23 cellular contexts compared by ENCODE assay signal in the genomic region with DNA sequence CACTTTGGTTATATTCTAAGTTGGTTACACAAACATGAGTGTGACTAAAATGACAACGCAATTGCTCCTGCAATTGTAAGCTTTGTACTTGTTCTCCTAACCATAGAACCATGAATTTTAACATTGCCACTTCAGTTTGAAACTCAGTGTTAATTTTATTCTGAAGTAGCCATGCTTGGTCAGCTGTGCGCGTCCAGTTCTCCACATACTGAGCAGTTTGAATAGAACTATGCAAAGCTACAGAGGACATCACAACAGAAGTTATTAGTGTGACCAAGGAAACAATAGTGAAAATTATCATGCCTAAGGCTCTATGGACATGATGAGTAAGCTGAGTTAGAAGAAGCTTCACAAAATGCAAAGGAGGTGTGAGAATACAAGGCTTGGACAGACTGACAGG. TPM values are rescaled to one million over a fixed set of nuclear protein-coding genes. Genes with fewer than 3 reads are reported as not detected.
DNase-seq lines count a peak whose midpoint lies in the region; ATAC-seq, FAIRE-seq and TF ChIP-seq lines count a peak whose summit lies in the region.
"Had no signal": no experiment of that assay in that cellular context is flagged by ENCODE, and none has a peak within 500 bp of the region (broad histone marks: within the 10 kb centered on the region; RNA-seq: fewer than 3 reads in every experiment).

No MANE protein-coding gene starts in this region.

- no peak overlapping the region for H3K9ac ChIP-seq in BLaER1

- FAIRE-seq in GM19239 (lab: Jason Lieb, UNC) = no peak
- FAIRE-seq: A549, D721Med, GM12878, GM12892, GM18507 had no signal

- no peak for TF ChIP-seq CTCF in OCI-LY7 (conservative IDR thresholded peaks at IDR 0.05; ENCODE audit: low read length)

- H2AFZ ChIP-seq in OCI-LY7 (ENCODE audit: low read length) = peak overlapping the region; percentile 29; the same call in 1 of the 2 replicates

- peaks cover 9% of the 10 kb centered on the region; the same call in 1 of the 2 replicates for H3K4me1 ChIP-seq in BLaER1
- peaks cover 12% of the 10 kb centered on the region for H3K4me1 ChIP-seq in OCI-LY7 (ENCODE audit: insufficient read depth, low read length, poor library complexity, severe bottlenecking)
- H3K4me1 ChIP-seq: A549 had no signal

- H3K9me2 ChIP-seq in OCI-LY7 (ENCODE audit: insufficient read depth, low read length) = no peaks in the 10 kb centered on the region

- intact Hi-C loops in OCI-LY7 (cut with micrococcal nuclease; ENCODE audit: unreplicated experiment) = no loop called here

- H3K9me3 ChIP-seq in BLaER1 (peaks cover 27% of the 10 kb centered on the region), OCI-LY7 (ENCODE audit: low read length) (no peaks in the 10 kb centered on the region)
- H3K9me3 ChIP-seq: A549 had no signal

- H3K36me3 ChIP-seq in BLaER1 (no peaks in the 10 kb centered on the region), OCI-LY7 (ENCODE audit: insufficient read depth, low read length) (no peaks in the 10 kb centered on the region)

- H3K27ac ChIP-seq in BLaER1 (no peak overlapping the region), OCI-LY7 (ENCODE audit: low read depth, low read length, poor library complexity, severe bottlenecking) (no peak overlapping the region)
- H3K27ac ChIP-seq: 22Rv1, A549 had no signal

- CTCF ChIA-PET in OCI-LY7 (lab: Charles Lee; ENCODE audit: unreplicated experiment) = no interaction called here

- no peaks in the 10 kb centered on the region for H3K27me3 ChIP-seq in BLaER1

- BruUV-seq in OCI-LY7 (replicated peaks; lab: Mats Ljungman, UMichigan) = no TSS peak

- POLR2A ChIA-PET in OCI-LY7 (lab: Charles Lee) = interaction anchor here (0.6 to 1.8 kb wide), 3 partner anchors 12 to 70 kb away, joined by 4 to 5 read pairs (median 5); partner anchors contain the start of gene ZNF100

- peak; percentile 24 for DNase-seq in OCI-LY7 (ENCODE audit: low spot score)
- peak; percentile 63 for DNase-seq in kidney tubule cell (ENCODE audit: low spot score)
- DNase-seq in DMS53 (lab: John Stamatoyannopoulos, UW) = no peak
- DNase-seq in GM19239 (ENCODE audit: insufficient read length, low spot score) = no peak
- DNase-seq: AML-193; C1 segment of cervical spinal cord; Calu3; CD4-positive, alpha-beta memory T cell; CD4-positive, CD25-positive, alpha-beta regulatory T cell; CD8-positive, alpha-beta memory T cell; COR-L47; DMS79; DND-41; EL; GDM1 had no signal

- no peaks in the 10 kb centered on the region for H3K79me2 ChIP-seq in OCI-LY7 (ENCODE audit: insufficient read depth, low read depth, low read length)

- H3K4me2 ChIP-seq in BLaER1 = peak overlapping the region; percentile 16; the same call in 1 of the 2 replicates
- 0 out of 2 replicates have a peak overlapping the region, but pooled peaks have one; percentile 32 for H3K4me2 ChIP-seq in OCI-LY7 (ENCODE audit: low read length)
- H3K4me2 ChIP-seq: A549 had no signal

- ATAC-seq in HG03039 (IDR thresholded peaks at IDR 0.05; ENCODE audit: unreplicated experiment) = no peak
- ATAC-seq: A549, GM12878 had no signal

- H4K20me1 ChIP-seq in BLaER1 (no peaks in the 10 kb centered on the region), OCI-LY7 (ENCODE audit: insufficient read depth, low read length) (no peaks in the 10 kb centered on the region)

- H3K4me3 ChIP-seq in BLaER1 (no peak overlapping the region), OCI-LY7 (ENCODE audit: low read depth, low read length, poor library complexity, severe bottlenecking) (no peak overlapping the region)
- H3K4me3 ChIP-seq: A549, GM12878 had no signal

RNA-seq across cellular contexts. Expression of gene ZNF100, which starts 19.6 kb away (rescaled TPM):
- total RNA-seq in OCI-LY7 (2014; rRNA removed; shearing (Covaris generic)) = 19.1 and 25.0 TPM in 2 replicates
- 38.5 and 39.4 TPM in 2 replicates for total RNA-seq in OCI-LY7 (2022)

RNA-seq across cellular contexts. Expression of gene ZNF43, which starts 49.1 kb away (rescaled TPM):
- 31.5 and 39.7 TPM in 2 replicates for total RNA-seq in OCI-LY7 (2014; rRNA removed; shearing (Covaris generic))
- total RNA-seq in OCI-LY7 (2022) = 55.6 and 66.1 TPM in 2 replicates

Comparison
In these comparisons a context has a peak if more than half of its experiments do, and no peak if none do; other contexts are left out.
1. DNase-seq: peak in OCI-LY7 (single experiment) and kidney tubule cell (single experiment); none in DMS53 (single experiment) and GM19239 (single experiment).